8 cellular contexts compared by ENCODE assay signal in genomic region chr3:159941043-159941994, GRCh38. TPM values are rescaled to one million over a fixed set of nuclear protein-coding genes. Genes with fewer than 3 reads are reported as not detected.
A peak's percentile ranks its signal among the peaks of the same experiment; 100 is the strongest.
DNase-seq lines count a peak whose midpoint lies in the region; ATAC-seq and TF ChIP-seq lines count a peak whose summit lies in the region.

No MANE protein-coding gene starts in this region.

- DNase-seq in LoVo (ENCODE audit: low spot score), result peak; percentile 12
- peak; percentile 46 to 47 for DNase-seq in foreskin fibroblast
- DNase-seq in tibial nerve (ENCODE audit: low spot score in 2 of 2), result no peak
- DNase-seq in central memory CD4-positive, alpha-beta T cell, result no peak
- no peak for DNase-seq in stimulated activated naive CD4-positive, alpha-beta T cell treated with Interleukin-2 at 50 U/mL for 16 hours (lab: John Stamatoyannopoulos, UW)
- DNase-seq in stimulated activated CD4-positive, alpha-beta T cell treated with anti-CD3 and anti-CD28 coated beads, Interleukin-15, amount 100 ng/mL, for 24 hours, result no peak

- H3K9me3 ChIP-seq in tibial nerve, result no peaks in the 10 kb centered on the region

- no peaks in the 10 kb centered on the region for H3K36me3 ChIP-seq in tibial nerve

- 81 to 84% methylated on average over 6 of the region's 6 CpGs for WGBS in tibial nerve, 2 donors

- ATAC-seq in GM18870 (IDR thresholded peaks at IDR 0.05; ENCODE audit: unreplicated experiment) (peak; percentile 77), HG02610 (IDR thresholded peaks at IDR 0.05; ENCODE audit: unreplicated experiment) (peak; percentile 80)

- no peak for TF ChIP-seq POLR2A in tibial nerve (IDR thresholded peaks at IDR 0.05)

- TF ChIP-seq EP300 in tibial nerve (IDR thresholded peaks at IDR 0.05), result no peak

- H3K27me3 ChIP-seq in tibial nerve, result no peaks in the 10 kb centered on the region

- H3K4me3 ChIP-seq in foreskin fibroblast (ENCODE audit: low read depth in 1 of 2, low read length in 2 of 2), result no peak overlapping the region
- H3K4me3 ChIP-seq in tibial nerve, result no peak overlapping the region

- no peak for TF ChIP-seq CTCF in foreskin fibroblast (IDR thresholded peaks at IDR 0.05; ENCODE audit: low read depth, low read length)
- no peak for TF ChIP-seq CTCF in tibial nerve (IDR thresholded peaks at IDR 0.05)

- no peak overlapping the region for H3K27ac ChIP-seq in tibial nerve

- no peaks in the 10 kb centered on the region for H3K4me1 ChIP-seq in tibial nerve

RNA-seq across cellular contexts. Expression of gene IL12A, which starts 47.3 kb away (rescaled TPM):
- total RNA-seq in tibial nerve, result under 1 TPM in 1 of 4 donors, not detected in 3; 0.60 TPM

Comparison
In these comparisons a context has a peak if more than half of its experiments do, and no peak if none do; other contexts are left out.
1. DNase-seq: peak in LoVo (single experiment) and foreskin fibroblast (2 of 2); none in tibial nerve (0 of 2), central memory CD4-positive, alpha-beta T cell (single experiment), stimulated activated naive CD4-positive, alpha-beta T cell treated with Interleukin-2 at 50 U/mL for 16 hours (single experiment) and stimulated activated CD4-positive, alpha-beta T cell treated with anti-CD3 and anti-CD28 coated beads, Interleukin-15, amount 100 ng/mL, for 24 hours (single experiment).